In genomic region chr2:174510583-174511189, GRCh38 we compare ENCODE assay signal across 1 cellular context.
TF ChIP-seq lines count a peak whose summit lies in the region.

No MANE protein-coding gene starts in this region.

TF ChIP-seq in GM12878, 131 proteins besides CTCF, POLR2A, EP300 and RAD21:
- TF ChIP-seq CEBPZ (IDR thresholded peaks at IDR 0.05; ENCODE audit: low read depth, low read length) (peak; percentile 65; the same call in 1 of the 2 replicates), ZNF24 (IDR thresholded peaks at IDR 0.05) (no peak), CHD4 (IDR thresholded peaks at IDR 0.05) (no peak), BCLAF1 (IDR thresholded peaks at IDR 0.05) (no peak), IRF4 (IDR thresholded peaks at IDR 0.05; ENCODE audit: low read depth, low read length) (no peak), YBX1 (IDR thresholded peaks at IDR 0.05) (no peak), NFIC (IDR thresholded peaks at IDR 0.05; ENCODE audit: low read depth, low read length) (no peak)
